ENCODE assay signal across 8 cellular contexts in genomic region chr17:59754547-59754946, GRCh38. TPM values are rescaled to one million over a fixed set of nuclear protein-coding genes. Genes with fewer than 3 reads are reported as not detected.
A peak's percentile ranks its signal among the peaks of the same experiment; 100 is the strongest.
DNase-seq lines count a peak whose midpoint lies in the region; ATAC-seq and TF ChIP-seq lines count a peak whose summit lies in the region.

No MANE protein-coding gene starts in this region.

- peaks cover 3% of the 10 kb centered on the region for H3K9me3 Mint-ChIP-seq in activated CD4-positive, alpha-beta T cell treated with anti-CD3 and anti-CD28 coated beads, Interleukin-2, amount 10 ng/mL, durations not matched to agents 7 days and 5 days

- CTCF ChIA-PET in activated CD4-positive, alpha-beta T cell treated with anti-CD3 and anti-CD28 coated beads, Interleukin-2, amount 10 ng/mL, durations not matched to agents 7 days and 5 days (lab: Charles Lee): interaction anchor here (0.6 to 3.8 kb wide), 8 partner anchors 9 to 106 kb away, joined by 3 to 45 read pairs (median 6); no protein-coding TSS in a partner anchor

- peak; percentile 23 for DNase-seq in activated T-cell treated with anti-CD3 and anti-CD28 coated beads for 24 hours (ENCODE audit: low read depth)
- DNase-seq in activated T-cell treated with anti-CD3 and anti-CD28 coated beads, Interleukin-2, amount 50 U/mL, for 1 hour: no peak
- no peak for DNase-seq in activated CD4-positive, alpha-beta T cell treated with anti-CD3 and anti-CD28 coated beads, Interleukin-2, amount 10 ng/mL, durations not matched to agents 7 days and 5 days
- DNase-seq in foreskin keratinocyte: peak; percentile 96 to 98
- peak; percentile 86 for DNase-seq in stromal cell of bone marrow (ENCODE audit: low read depth)

- peaks cover 30% of the 10 kb centered on the region for H3K4me1 ChIP-seq in foreskin keratinocyte

- H3K36me3 Mint-ChIP-seq in activated CD4-positive, alpha-beta T cell treated with anti-CD3 and anti-CD28 coated beads, Interleukin-2, amount 10 ng/mL, durations not matched to agents 7 days and 5 days (ENCODE audit: low read depth): peaks cover 25% of the 10 kb centered on the region

- peaks cover 67% of the 10 kb centered on the region for H3K4me1 Mint-ChIP-seq in activated CD4-positive, alpha-beta T cell treated with anti-CD3 and anti-CD28 coated beads, Interleukin-2, amount 10 ng/mL, durations not matched to agents 7 days and 5 days

- POLR2A ChIA-PET in activated CD4-positive, alpha-beta T cell treated with anti-CD3 and anti-CD28 coated beads, Interleukin-2, amount 10 ng/mL, durations not matched to agents 7 days and 5 days (lab: Charles Lee): interaction anchor here (0.6 to 4.5 kb wide), 11 partner anchors 28 to 1413 kb away, joined by 3 to 61 read pairs (median 7); no protein-coding TSS in a partner anchor

- no peaks in the 10 kb centered on the region for H3K27me3 Mint-ChIP-seq in activated CD4-positive, alpha-beta T cell treated with anti-CD3 and anti-CD28 coated beads, Interleukin-2, amount 10 ng/mL, durations not matched to agents 7 days and 5 days

- peak overlapping the region; percentile 66 for H3K4me3 Mint-ChIP-seq in activated CD4-positive, alpha-beta T cell treated with anti-CD3 and anti-CD28 coated beads, Interleukin-2, amount 10 ng/mL, durations not matched to agents 7 days and 5 days

- H3K27ac Mint-ChIP-seq in activated CD4-positive, alpha-beta T cell treated with anti-CD3 and anti-CD28 coated beads, Interleukin-2, amount 10 ng/mL, durations not matched to agents 7 days and 5 days: peak overlapping the region; percentile 90

- no peaks in the 10 kb centered on the region for H3K27me3 ChIP-seq in foreskin keratinocyte

- H3K27ac ChIP-seq in foreskin keratinocyte: peak overlapping the region; percentile 98

- ATAC-seq in foreskin keratinocyte (peak; percentile 84), HG02840 (IDR thresholded peaks at IDR 0.05; ENCODE audit: low FRiP score, unreplicated experiment) (no peak), HG02642 (IDR thresholded peaks at IDR 0.05; ENCODE audit: poor library complexity, unreplicated experiment) (no peak), GM19397 (IDR thresholded peaks at IDR 0.05; ENCODE audit: unreplicated experiment) (no peak)

- no peak for TF ChIP-seq CTCF in foreskin keratinocyte (conservative IDR thresholded peaks at IDR 0.05)

RNA-seq across cellular contexts. Expression of gene VMP1, which starts 47.1 kb away (rescaled TPM):
- 100 to 1,000 TPM; 194 to 213 TPM for total RNA-seq in activated CD4-positive, alpha-beta T cell treated with anti-CD3 and anti-CD28 coated beads, Interleukin-2, amount 10 ng/mL, durations not matched to agents 7 days and 5 days
- total RNA-seq in foreskin keratinocyte: 141 and 161 TPM in 2 replicates
- 77.5 and 79.2 TPM in 2 replicates for polyA plus RNA-seq in foreskin keratinocyte

RNA-seq across cellular contexts. Expression of gene PTRH2, which starts 47.3 kb away (rescaled TPM):
- total RNA-seq in activated CD4-positive, alpha-beta T cell treated with anti-CD3 and anti-CD28 coated beads, Interleukin-2, amount 10 ng/mL, durations not matched to agents 7 days and 5 days: 10 to 100 TPM; 20.5 to 22.9 TPM
- 24.9 and 38.2 TPM in 2 replicates for total RNA-seq in foreskin keratinocyte
- polyA plus RNA-seq in foreskin keratinocyte: 58.5 and 62.5 TPM in 2 replicates

Comparison
In these comparisons a context has a peak if more than half of its experiments do, and no peak if none do; other contexts are left out.
1. DNase-seq: peak in activated T-cell treated with anti-CD3 and anti-CD28 coated beads for 24 hours (single experiment), foreskin keratinocyte (2 of 2) and stromal cell of bone marrow (single experiment); none in activated T-cell treated with anti-CD3 and anti-CD28 coated beads, Interleukin-2, amount 50 U/mL, for 1 hour (single experiment) and activated CD4-positive, alpha-beta T cell treated with anti-CD3 and anti-CD28 coated beads, Interleukin-2, amount 10 ng/mL, durations not matched to agents 7 days and 5 days (single experiment).